ENCODE assay signal across 8 cellular contexts in genomic region chrX:120310861-120311631, GRCh38. TPM values are rescaled to one million over a fixed set of nuclear protein-coding genes. Genes with fewer than 3 reads are reported as not detected.
DNase-seq lines count a peak whose midpoint lies in the region; ATAC-seq and TF ChIP-seq lines count a peak whose summit lies in the region.

Gene TMEM255A, minus strand, starts transcription at chrX:120311461. Its CDS starts 152 bp downstream, at chrX:120311309.

- H3K36me3 ChIP-seq in RWPE2 (ENCODE audit: low read depth) = no peaks in the 10 kb centered on the region
- no peaks in the 10 kb centered on the region for H3K36me3 ChIP-seq in esophagus (ENCODE audit: control insufficient read depth in 2 of 2, insufficient read depth in 2 of 2, low read length in 1 of 2)
- H3K36me3 ChIP-seq in neural progenitor cell = no peaks in the 10 kb centered on the region

- H3K4me3 Mint-ChIP-seq in neural progenitor cell = peak within 1 kb of the TSS; percentile 87

- H3K4me2 ChIP-seq in neural progenitor cell = peak within 1 kb of the TSS; percentile 88

- H3K27ac ChIP-seq in RWPE2 (ENCODE audit: poor library complexity, severe bottlenecking) (no peak within 1 kb of the TSS), esophagus (ENCODE audit: low read depth in 2 of 2, low read length in 1 of 2) (no peak within 1 kb of the TSS), neural progenitor cell (no peak within 1 kb of the TSS)

- H4K20me1 ChIP-seq in neural progenitor cell (ENCODE audit: low read depth) = no peaks in the 10 kb centered on the region

- 2 to 26% methylated on average over 36 to 48 of the region's 48 CpGs for WGBS in esophagus, 2 donors

- peak; percentile 61 for DNase-seq in activated effector memory CD4-positive, alpha-beta T cell treated with anti-CD3 and anti-CD28 coated beads, Interleukin-2, amount 50 U/mL, for 16 hours
- no peak for DNase-seq in activated effector memory CD4-positive, alpha-beta T cell treated with Interleukin-2 at 50 U/mL for 16 hours
- DNase-seq in RWPE2 (ENCODE audit: low spot score) (no peak), neural progenitor cell (ENCODE audit: low spot score) (peak; percentile 50), GM19240 (ENCODE audit: insufficient read length, low spot score) (no peak), HT-29 (ENCODE audit: low spot score) (no peak)

- peaks cover 39% of the 10 kb centered on the region for H3K4me1 Mint-ChIP-seq in neural progenitor cell

- H3K27me3 ChIP-seq in RWPE2 (ENCODE audit: insufficient read depth, poor library complexity, severe bottlenecking) (no peaks in the 10 kb centered on the region), esophagus (ENCODE audit: control insufficient read depth in 1 of 2, insufficient read depth in 2 of 2, low read length in 2 of 2) (peaks cover 0 to 7% of the 10 kb centered on the region in 2 donors), neural progenitor cell (peaks cover 100% of the 10 kb centered on the region)

- H3K79me2 ChIP-seq in neural progenitor cell (ENCODE audit: low read depth) = no peaks in the 10 kb centered on the region

- peaks cover 10% of the 10 kb centered on the region for H3F3A ChIP-seq in neural progenitor cell (ENCODE audit: low read depth)

- TF ChIP-seq CTCF in RWPE2 (IDR thresholded peaks at IDR 0.05; ENCODE audit: poor library complexity, severe bottlenecking) = no peak
- no peak for TF ChIP-seq CTCF in neural progenitor cell (IDR thresholded peaks at IDR 0.05)

- no peak within 1 kb of the TSS for H3K27ac Mint-ChIP-seq in neural progenitor cell

- peaks cover 22% of the 10 kb centered on the region for H3K27me3 Mint-ChIP-seq in neural progenitor cell (ENCODE audit: insufficient read depth, low read depth)

- ATAC-seq in RWPE2 (ENCODE audit: low read depth) (peak; percentile 40), GM19467 (IDR thresholded peaks at IDR 0.05; ENCODE audit: unreplicated experiment) (no peak)

- no peak within 1 kb of the TSS for H3K9ac ChIP-seq in neural progenitor cell

- peaks cover 2% of the 10 kb centered on the region for H3K9me3 Mint-ChIP-seq in neural progenitor cell

- H3K4me3 ChIP-seq in RWPE2 (ENCODE audit: severe bottlenecking) = peak within 1 kb of the TSS; percentile 27
- peak within 1 kb of the TSS; percentile 29 to 42 for H3K4me3 ChIP-seq in esophagus (ENCODE audit: low read depth in 1 of 2, low read length in 2 of 2)
- peak within 1 kb of the TSS; percentile 47 for H3K4me3 ChIP-seq in neural progenitor cell

- peak within 1 kb of the TSS; percentile 23 for H2AFZ ChIP-seq in neural progenitor cell (replicated peaks)

- H3K4me1 ChIP-seq in RWPE2 (ENCODE audit: insufficient read depth, poor library complexity, severe bottlenecking) (peaks cover 6% of the 10 kb centered on the region), esophagus (ENCODE audit: control insufficient read depth in 2 of 2, insufficient read depth in 2 of 2, low read length in 1 of 2) (peaks cover 2 to 3% of the 10 kb centered on the region in 2 donors), neural progenitor cell (peaks cover 5% of the 10 kb centered on the region)

- no peaks in the 10 kb centered on the region for H3K36me3 Mint-ChIP-seq in neural progenitor cell

- H3K9me3 ChIP-seq in RWPE2 (ENCODE audit: severe bottlenecking) (no peaks in the 10 kb centered on the region), esophagus (ENCODE audit: control insufficient read depth in 2 of 2, insufficient read depth in 1 of 2, low read depth in 1 of 2, low read length in 1 of 2) (no peaks in the 10 kb centered on the region), neural progenitor cell (ENCODE audit: low read depth) (no peaks in the 10 kb centered on the region)

RNA-seq across cellular contexts. Expression of gene TMEM255A, which starts in this region (rescaled TPM):
- polyA plus RNA-seq in esophagus = under 1 TPM; 0.10 to 0.59 TPM
- total RNA-seq in neural progenitor cell (ENCODE audit: low replicate concordance) = 2.0 and 3.5 TPM in 2 replicates
- not detected in 2 replicates for total RNA-seq in HT-29 (2014; rRNA removed; shearing (Covaris generic))

Comparison
In these comparisons a context has a peak if more than half of its experiments do, and no peak if none do; other contexts are left out.
1. DNase-seq: peak in activated effector memory CD4-positive, alpha-beta T cell treated with anti-CD3 and anti-CD28 coated beads, Interleukin-2, amount 50 U/mL, for 16 hours (single experiment) and neural progenitor cell (single experiment); none in activated effector memory CD4-positive, alpha-beta T cell treated with Interleukin-2 at 50 U/mL for 16 hours (single experiment), RWPE2 (single experiment), GM19240 (single experiment) and HT-29 (single experiment).
2. Peak in every context shown above with its lines, with median percentiles within 50 percentile points of each other: H3K4me3 ChIP-seq.